Comparison of ENCODE assay signal across 8 cellular contexts in the genomic region with DNA sequence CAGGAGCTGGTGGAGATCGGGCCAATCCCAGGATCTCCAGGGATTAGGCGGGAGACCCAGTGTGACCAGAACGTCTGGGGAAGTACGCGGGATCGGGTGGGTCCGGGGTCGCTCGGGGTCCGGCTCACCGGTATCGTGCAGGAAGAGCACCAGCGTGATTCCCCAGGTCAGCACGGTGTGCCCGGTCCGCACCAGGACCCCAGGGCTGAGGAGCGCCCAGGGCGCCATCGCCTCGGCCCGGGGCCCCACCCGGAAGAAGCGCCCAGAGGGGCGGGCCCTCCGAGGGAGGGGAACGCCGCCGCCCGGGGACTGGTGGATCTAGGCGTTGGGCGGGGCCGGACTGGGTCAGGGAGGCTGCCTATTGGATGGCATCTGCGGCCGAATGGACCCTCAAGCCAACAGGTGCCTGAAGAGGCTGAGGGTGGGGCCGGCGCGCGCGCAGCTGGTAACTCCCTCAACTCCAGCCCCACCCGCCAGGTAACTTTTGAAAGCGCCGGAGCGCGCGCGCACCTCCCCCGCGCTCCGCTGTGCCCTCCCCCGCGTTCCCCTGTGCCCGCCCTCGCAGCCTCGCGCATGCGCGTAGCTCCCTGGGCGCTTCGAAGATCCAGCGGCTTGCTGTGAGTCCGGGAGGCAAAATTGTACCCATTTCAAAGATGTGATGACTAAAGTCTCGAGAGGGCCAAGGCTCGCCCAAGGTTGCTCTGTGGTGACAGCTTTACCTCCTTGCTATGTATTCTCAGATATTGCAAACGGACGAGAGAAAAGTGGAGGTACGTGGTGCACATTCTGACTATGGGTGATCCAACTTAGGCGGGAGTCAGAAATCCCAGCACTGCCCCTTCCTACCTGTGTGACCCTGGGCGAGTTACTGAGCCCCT. TPM values are rescaled to one million over a fixed set of nuclear protein-coding genes. Genes with fewer than 3 reads are reported as not detected.
A peak's percentile ranks its signal among the peaks of the same experiment; 100 is the strongest.
DNase-seq lines count a peak whose midpoint lies in the region; ATAC-seq and TF ChIP-seq lines count a peak whose summit lies in the region.

A gene with protein sequence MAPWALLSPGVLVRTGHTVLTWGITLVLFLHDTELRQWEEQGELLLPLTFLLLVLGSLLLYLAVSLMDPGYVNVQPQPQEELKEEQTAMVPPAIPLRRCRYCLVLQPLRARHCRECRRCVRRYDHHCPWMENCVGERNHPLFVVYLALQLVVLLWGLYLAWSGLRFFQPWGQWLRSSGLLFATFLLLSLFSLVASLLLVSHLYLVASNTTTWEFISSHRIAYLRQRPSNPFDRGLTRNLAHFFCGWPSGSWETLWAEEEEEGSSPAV (minus strand): TSS at position 262 of the 878 bp plus-strand sequence. CDS start 34 bp downstream, at position 228.

- H3K27ac ChIP-seq in CD8-positive, alpha-beta T cell (ENCODE audit: low read depth, low read length): peak within 1 kb of the TSS; percentile 69
- H3K27ac ChIP-seq in lung (ENCODE audit: low read depth in 1 of 2, low read length in 1 of 2): peak within 1 kb of the TSS; percentile 30 to 79

- ATAC-seq in CD8-positive, alpha-beta T cell: peak; percentile 97
- ATAC-seq in GM19467 (IDR thresholded peaks at IDR 0.05; ENCODE audit: unreplicated experiment) (peak; percentile 95), lung (ENCODE audit: insufficient read depth, low FRiP score) (peak; percentile 96)

- H3K4me3 ChIP-seq in CD8-positive, alpha-beta T cell (ENCODE audit: low read depth, low read length): peak within 1 kb of the TSS; percentile 74
- peak within 1 kb of the TSS; percentile 45 for H3K4me3 ChIP-seq in lung

- POLR2A ChIA-PET in CD8-positive, alpha-beta T cell (lab: Charles Lee): interaction anchor here (0.9 to 2.6 kb wide), 11 partner anchors 10 to 173 kb away, joined by 3 to 14 read pairs (median 4); a partner anchor contains a TSS

- peaks cover 29% of the 10 kb centered on the region for H3K4me1 Mint-ChIP-seq in CD8-positive, alpha-beta T cell (ENCODE audit: low read depth)

- 2% methylated on average over 54 to 68 of the region's 68 CpGs for whole genome bisulfite sequencing in lung, 2 donors

- H3K4me3 Mint-ChIP-seq in CD8-positive, alpha-beta T cell: peak within 1 kb of the TSS; percentile 89

- intact Hi-C loops in CD8-positive, alpha-beta T cell (cut with DNase I, micrococcal nuclease): loop anchor here (1.0 to 10.0 kb wide), 12 partner anchors 22 to 353 kb away; a partner anchor contains a TSS

- no peak for TF ChIP-seq CTCF in CD8-positive, alpha-beta T cell (IDR thresholded peaks at IDR 0.05)
- TF ChIP-seq CTCF in lung (IDR thresholded peaks at IDR 0.05; ENCODE audit: control extremely low read depth, extremely low read depth): no peak

- no peaks in the 10 kb centered on the region for H3K27me3 Mint-ChIP-seq in CD8-positive, alpha-beta T cell (ENCODE audit: low read depth)

- H3K9me3 Mint-ChIP-seq in CD8-positive, alpha-beta T cell: no peaks in the 10 kb centered on the region

- H3K27ac Mint-ChIP-seq in CD8-positive, alpha-beta T cell: peak within 1 kb of the TSS; percentile 92

- H3K36me3 Mint-ChIP-seq in CD8-positive, alpha-beta T cell: peaks cover 26% of the 10 kb centered on the region

- DNase-seq in CD8-positive, alpha-beta T cell: peak; percentile 97 to 100 (median 99)
- DNase-seq in HS-27A (ENCODE audit: low read depth) (peak; percentile 72), NK-92 (lab: John Stamatoyannopoulos, UW; ENCODE audit: unreplicated experiment) (peak; percentile 94), lung (ENCODE audit: low spot score) (peak; percentile 99)
- DNase-seq in activated CD8-positive, alpha-beta memory T cell treated with anti-CD3 and anti-CD28 coated beads for 1 hour (ENCODE audit: extremely low read depth in 1 of 2, low read depth in 1 of 2): peak; percentile 97 to 98
- DNase-seq in effector CD4-positive, alpha-beta T cell: peak; percentile 99
- peak; percentile 94 to 98 (median 97) for DNase-seq in stimulated activated CD4-positive, alpha-beta T cell treated with anti-CD3 and anti-CD28 coated beads, TNF-alpha, amount 100 ng/mL, for 4 hours (ENCODE audit: low read depth in 3 of 3)

- CTCF ChIA-PET in CD8-positive, alpha-beta T cell (lab: Charles Lee): interaction anchor here (1.1 to 1.4 kb wide), 4 partner anchors 11 to 35 kb away, joined by 3 to 5 read pairs (median 4); a partner anchor contains a TSS

- H3K4me1 ChIP-seq in CD8-positive, alpha-beta T cell (ENCODE audit: insufficient read depth, low read length): peaks cover 37% of the 10 kb centered on the region
- no peaks in the 10 kb centered on the region for H3K4me1 ChIP-seq in lung (ENCODE audit: control insufficient read depth in 2 of 2, insufficient read depth in 2 of 2, low read length in 2 of 2)

- H3K36me3 ChIP-seq in CD8-positive, alpha-beta T cell (ENCODE audit: insufficient read depth, low read length): no peaks in the 10 kb centered on the region
- H3K36me3 ChIP-seq in lung (ENCODE audit: control insufficient read depth in 2 of 2, insufficient read depth in 2 of 2, low read length in 2 of 2): peaks cover 0 to 15% of the 10 kb centered on the region in 2 donors

- no peaks in the 10 kb centered on the region for H3K9me3 ChIP-seq in CD8-positive, alpha-beta T cell (ENCODE audit: low read length)
- no peaks in the 10 kb centered on the region for H3K9me3 ChIP-seq in lung (ENCODE audit: control insufficient read depth in 2 of 2, insufficient read depth in 1 of 2, low read length in 1 of 2)

- no peaks in the 10 kb centered on the region for H3K27me3 ChIP-seq in CD8-positive, alpha-beta T cell (ENCODE audit: insufficient read depth, low read length)
- H3K27me3 ChIP-seq in lung (ENCODE audit: control insufficient read depth, insufficient read depth): no peaks in the 10 kb centered on the region

RNA-seq across cellular contexts. Expression of the gene that starts here (rescaled TPM):
- total RNA-seq in CD8-positive, alpha-beta T cell: 10 to 100 TPM; 25.5 to 29.6 TPM
- total RNA-seq in lung: 10 to 100 TPM; 22.6 to 49.5 TPM
- 100 to 1,000 TPM in 1 of 2 donors, 10 to 100 TPM in 1; 77.4 to 103 TPM for polyA plus RNA-seq in lung

Comparison
In these comparisons a context has a peak if more than half of its experiments do, and no peak if none do; other contexts are left out.
1. Peak in every context shown above with its lines: DNase-seq, ATAC-seq, H3K4me3 ChIP-seq and H3K27ac ChIP-seq.